ENCODE assay signal across 8 cellular contexts in genomic region chr21:44927587-44928461, GRCh38. TPM values are rescaled to one million over a fixed set of nuclear protein-coding genes. Genes with fewer than 3 reads are reported as not detected.
DNase-seq lines count a peak whose midpoint lies in the region; ATAC-seq lines count a peak whose summit lies in the region.

No MANE protein-coding gene starts in this region.

- intact Hi-C loops in left ventricle myocardium superior (cut with micrococcal nuclease): no loop called here

- peak; percentile 28 for ATAC-seq in GM21717 (IDR thresholded peaks at IDR 0.05; ENCODE audit: unreplicated experiment)
- peak; percentile 39 for ATAC-seq in left ventricle myocardium superior
- ATAC-seq in GM21515 (IDR thresholded peaks at IDR 0.05; ENCODE audit: unreplicated experiment): no peak

- peak; percentile 65 for DNase-seq in 8988T
- peak; percentile 97 for DNase-seq in SIG-M5 treated with dmso at 0.1 percent for 504 hours (lab: John Stamatoyannopoulos, UW; ENCODE audit: unreplicated experiment)
- peak; percentile 93 for DNase-seq in activated gamma-delta T cell treated with Interleukin-2 at 50 U/mL for 16 hours
- DNase-seq in left ventricle myocardium superior: peak; percentile 61
- peak; percentile 67 to 92 (median 74) for DNase-seq in stimulated activated CD4-positive, alpha-beta T cell treated with anti-CD3 and anti-CD28 coated beads, Interleukin-1b, Interleukin-23, amount 100 ng/mL, for 24 hours (ENCODE audit: low read depth in 4 of 4, low spot score in 1 of 4)
- no peak for DNase-seq in DMS153 treated with DMSO at 0.1 percent for 48 hours (lab: John Stamatoyannopoulos, UW; ENCODE audit: unreplicated experiment)

RNA-seq across cellular contexts. Expression of gene ITGB2, which starts 7.1 kb away (rescaled TPM):
- total RNA-seq in left ventricle myocardium superior: 26.5 TPM

RNA-seq across cellular contexts. Expression of gene SLX9, which starts 12.0 kb away (rescaled TPM):
- total RNA-seq in left ventricle myocardium superior: 69.9 TPM

RNA-seq across cellular contexts. Expression of gene PTTG1IP, which starts 54.3 kb away (rescaled TPM):
- 143 TPM for total RNA-seq in left ventricle myocardium superior
